In the genomic region with DNA sequence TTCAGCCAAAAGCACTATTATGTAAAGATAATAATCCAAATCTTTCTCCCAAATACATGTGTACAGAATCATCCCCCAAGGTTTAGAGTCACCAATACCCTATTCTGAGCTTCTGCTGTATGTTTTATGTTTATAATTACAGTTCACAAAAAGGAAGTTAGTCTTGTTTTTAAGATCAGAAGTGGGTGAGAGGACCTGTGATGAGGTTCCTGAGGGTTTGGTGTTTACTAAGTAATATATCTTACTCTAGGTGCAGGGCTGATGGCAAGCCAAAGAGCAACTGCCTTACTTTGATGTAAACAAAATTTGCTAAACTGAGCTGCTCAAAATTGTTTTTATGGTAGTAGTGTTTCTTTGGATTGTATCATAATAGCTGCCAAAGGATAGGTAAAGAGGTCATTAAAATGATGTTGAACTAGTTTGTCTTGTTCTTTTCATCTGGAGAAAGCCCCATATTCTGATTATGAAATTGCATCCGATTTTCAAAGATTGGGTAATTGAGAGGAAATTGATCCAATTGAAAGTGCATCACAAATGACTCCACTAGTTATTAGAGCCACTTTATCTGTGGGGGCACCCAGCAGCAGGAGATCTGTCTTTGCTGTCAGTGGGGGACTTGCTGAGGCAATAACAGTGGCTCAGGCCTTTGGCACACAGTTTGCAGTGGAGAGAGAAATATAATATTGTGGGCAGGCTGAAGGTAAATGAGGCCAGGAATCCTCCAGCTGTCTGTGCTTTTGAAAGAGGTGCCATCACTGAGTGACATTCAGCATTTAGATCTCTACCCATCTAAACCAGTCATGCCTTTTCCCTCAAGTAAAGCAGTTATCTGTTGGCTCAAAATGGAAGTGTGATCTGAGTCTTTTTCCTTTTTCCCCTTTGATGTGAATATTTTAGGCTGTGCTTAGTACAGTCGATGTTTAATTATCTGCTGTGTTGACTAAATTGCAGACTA, we compare ENCODE assay signal across 14 cellular contexts. TPM values are rescaled to one million over a fixed set of nuclear protein-coding genes. Genes with fewer than 3 reads are reported as not detected.
A peak's percentile ranks its signal among the peaks of the same experiment; 100 is the strongest.
DNase-seq lines count a peak whose midpoint lies in the region; ATAC-seq, FAIRE-seq and TF ChIP-seq lines count a peak whose summit lies in the region.
"Had no signal": no experiment of that assay in that cellular context is flagged by ENCODE, and none has a peak within 500 bp of the region (broad histone marks: within the 10 kb centered on the region; RNA-seq: fewer than 3 reads in every experiment).

No MANE protein-coding gene starts in this region.

- peak overlapping the region; percentile 4 for H3K4me2 ChIP-seq in keratinocyte (ENCODE audit: control insufficient read depth, extremely low read depth, insufficient read depth, low read depth, low read length)

- no peaks in the 10 kb centered on the region for H3K9me1 ChIP-seq in keratinocyte (ENCODE audit: control insufficient read depth, extremely low read depth, insufficient read depth, low read length)

- peaks cover 39% of the 10 kb centered on the region for H3K79me2 ChIP-seq in keratinocyte (ENCODE audit: control insufficient read depth, insufficient read depth, low read length)

- intact Hi-C loops in activated CD4-positive, alpha-beta T cell treated with anti-CD3 and anti-CD28 coated beads, Interleukin-2, amount 10 ng/mL, durations not matched to agents 24 days and 14 days (cut with micrococcal nuclease), result no loop called here
- intact Hi-C loops in Panc1 (cut with micrococcal nuclease; ENCODE audit: unreplicated experiment), result no loop called here

- H3K9me3 ChIP-seq in Panc1 (ENCODE audit: control insufficient read depth, insufficient read depth, low read depth, low read length) (no peaks in the 10 kb centered on the region), keratinocyte (ENCODE audit: control insufficient read depth, low read depth, low read length) (no peaks in the 10 kb centered on the region)

- no peaks in the 10 kb centered on the region for H3K27me3 Mint-ChIP-seq in activated CD4-positive, alpha-beta T cell treated with anti-CD3 and anti-CD28 coated beads, Interleukin-2, amount 10 ng/mL, durations not matched to agents 24 days and 14 days
- H3K27me3 Mint-ChIP-seq in IgD-negative memory B cell, result no peaks in the 10 kb centered on the region
- H3K27me3 Mint-ChIP-seq: activated B cell treated with CpG ODN at 0.5 μM for 24 hours; activated naive CD8-positive, alpha-beta T cell treated with anti-CD3 and anti-CD28 coated beads, Interleukin-2, amount 10 ng/mL, durations not matched to agents 7 days and 5 days had no signal

- no peaks in the 10 kb centered on the region for H3K27me3 ChIP-seq in Panc1 (ENCODE audit: control insufficient read depth, insufficient read depth, low read length)
- no peaks in the 10 kb centered on the region for H3K27me3 ChIP-seq in keratinocyte (ENCODE audit: control insufficient read depth, extremely low read depth, insufficient read depth, low read length)

- no peaks in the 10 kb centered on the region for H4K20me1 ChIP-seq in keratinocyte (ENCODE audit: control insufficient read depth, extremely low read depth, insufficient read depth, low read length)

- CTCF ChIA-PET in Panc1 (lab: Charles Lee), result no interaction called here

- H3K4me3 ChIP-seq in Panc1 (ENCODE audit: low read depth in 2 of 2, low read length in 2 of 2), result no peak overlapping the region
- no peak overlapping the region for H3K4me3 ChIP-seq in keratinocyte (ENCODE audit: control insufficient read depth in 2 of 3, extremely low read depth in 1 of 3, insufficient read depth in 2 of 3, low read depth in 1 of 3, low read length in 3 of 3)

- H3K9ac ChIP-seq in keratinocyte (ENCODE audit: control insufficient read depth, extremely low read depth, insufficient read depth, low read length), result no peak overlapping the region

- DNase-seq in activated CD4-positive, alpha-beta T cell treated with anti-CD3 and anti-CD28 coated beads, Interleukin-2, amount 10 ng/mL, durations not matched to agents 24 days and 14 days, result no peak
- no peak for DNase-seq in activated CD4-positive, alpha-beta T cell treated with anti-CD3 and anti-CD28 coated beads for 48 hours
- DNase-seq in Panc1 (ENCODE audit: low read depth, low spot score), result no peak
- no peak for DNase-seq in keratinocyte (ENCODE audit: low read depth, low spot score)
- no peak for DNase-seq in substantia nigra (lab: John Stamatoyannopoulos, UW)
- no peak for DNase-seq in NCI-H345 (lab: John Stamatoyannopoulos, UW)
- DNase-seq: ACHN; activated B cell treated with CpG ODN at 0.5 μM for 24 hours; activated naive CD8-positive, alpha-beta T cell treated with anti-CD3 and anti-CD28 coated beads, Interleukin-2, amount 10 ng/mL, durations not matched to agents 7 days and 5 days; nucleus accumbens; stimulated activated CD4-positive, alpha-beta T cell treated with anti-CD3 and anti-CD28 coated beads, Interleukin-15, amount 100 ng/mL, for 24 hours had no signal

- in situ Hi-C loops in Panc1 (cut with HindIII; ENCODE audit: low pct_unique_long_range_greater_than_20kb, low sequenced_read_pairs), result no loop called here

- peak overlapping the region; percentile 55 for H3K27ac Mint-ChIP-seq in activated CD4-positive, alpha-beta T cell treated with anti-CD3 and anti-CD28 coated beads, Interleukin-2, amount 10 ng/mL, durations not matched to agents 24 days and 14 days
- peak overlapping the region in 2 of 3 donors; percentile 17 to 23 for H3K27ac Mint-ChIP-seq in IgD-negative memory B cell
- H3K27ac Mint-ChIP-seq: activated B cell treated with CpG ODN at 0.5 μM for 24 hours; activated naive CD8-positive, alpha-beta T cell treated with anti-CD3 and anti-CD28 coated beads, Interleukin-2, amount 10 ng/mL, durations not matched to agents 7 days and 5 days had no signal

- peaks cover 47% of the 10 kb centered on the region for H3K36me3 Mint-ChIP-seq in activated CD4-positive, alpha-beta T cell treated with anti-CD3 and anti-CD28 coated beads, Interleukin-2, amount 10 ng/mL, durations not matched to agents 24 days and 14 days (ENCODE audit: low read depth)
- peaks cover 10% of the 10 kb centered on the region for H3K36me3 Mint-ChIP-seq in IgD-negative memory B cell

- ATAC-seq in Panc1, result no peak
- no peak for ATAC-seq in HG03159 (IDR thresholded peaks at IDR 0.05; ENCODE audit: unreplicated experiment)

- H3K4me3 Mint-ChIP-seq in activated CD4-positive, alpha-beta T cell treated with anti-CD3 and anti-CD28 coated beads, Interleukin-2, amount 10 ng/mL, durations not matched to agents 24 days and 14 days, result peak overlapping the region; percentile 8
- H3K4me3 Mint-ChIP-seq in IgD-negative memory B cell, result no peak overlapping the region
- H3K4me3 Mint-ChIP-seq: activated B cell treated with CpG ODN at 0.5 μM for 24 hours; activated naive CD8-positive, alpha-beta T cell treated with anti-CD3 and anti-CD28 coated beads, Interleukin-2, amount 10 ng/mL, durations not matched to agents 7 days and 5 days had no signal

- POLR2A ChIA-PET in Panc1 (lab: Charles Lee), result no interaction called here

- H3K4me1 ChIP-seq in Panc1 (ENCODE audit: control insufficient read depth, insufficient read depth, low read length) (no peaks in the 10 kb centered on the region), keratinocyte (ENCODE audit: control insufficient read depth, extremely low read depth, insufficient read depth, low read length) (peaks cover 40% of the 10 kb centered on the region)

- H2AFZ ChIP-seq in keratinocyte (ENCODE audit: control insufficient read depth, low read length), result no peak overlapping the region

- no peaks in the 10 kb centered on the region for H3K36me3 ChIP-seq in Panc1 (ENCODE audit: control insufficient read depth, insufficient read depth, low read length)
- peaks cover 17 to 24% of the 10 kb centered on the region in 2 experiments for H3K36me3 ChIP-seq in keratinocyte (ENCODE audit: control insufficient read depth in 2 of 2, extremely low read depth in 1 of 2, insufficient read depth in 2 of 2, low read length in 2 of 2)

- TF ChIP-seq CTCF in Panc1 (IDR thresholded peaks at IDR 0.05) (no peak), keratinocyte (optimal IDR thresholded peaks at IDR 0.05 in 1 of 3, IDR thresholded peaks at IDR 0.05 in 1 of 3, conservative IDR thresholded peaks at IDR 0.05 in 1 of 3; ENCODE audit: extremely low read depth in 1 of 3, insufficient read depth in 2 of 3, low read length in 3 of 3) (no peak)

- peaks cover 17% of the 10 kb centered on the region for H3K4me1 Mint-ChIP-seq in activated CD4-positive, alpha-beta T cell treated with anti-CD3 and anti-CD28 coated beads, Interleukin-2, amount 10 ng/mL, durations not matched to agents 24 days and 14 days
- H3K4me1 Mint-ChIP-seq in IgD-negative memory B cell, result peaks cover 0 to 19% (median 2%) of the 10 kb centered on the region in 3 donors
- H3K4me1 Mint-ChIP-seq: activated B cell treated with CpG ODN at 0.5 μM for 24 hours had no signal

- H3K9me3 Mint-ChIP-seq in activated CD4-positive, alpha-beta T cell treated with anti-CD3 and anti-CD28 coated beads, Interleukin-2, amount 10 ng/mL, durations not matched to agents 24 days and 14 days, result peaks cover 4% of the 10 kb centered on the region
- H3K9me3 Mint-ChIP-seq in IgD-negative memory B cell, result no peaks in the 10 kb centered on the region
- H3K9me3 Mint-ChIP-seq: activated B cell treated with CpG ODN at 0.5 μM for 24 hours had no signal

- BruUV-seq in Panc1 (replicated peaks; lab: Mats Ljungman, UMichigan), result TSS peak; percentile 24

- FAIRE-seq in keratinocyte (lab: Jason Lieb, UNC), result peak; percentile 9
- FAIRE-seq: urothelium cell line had no signal

- dilution Hi-C loops in keratinocyte (cut with MboI; ENCODE audit: extremely low pct_ligation_motif_present, low sequenced_read_pairs), result no loop called here

- H3K27ac ChIP-seq in Panc1 (ENCODE audit: low read length) (no peak overlapping the region), keratinocyte (ENCODE audit: control insufficient read depth, insufficient read depth, low read length) (peak overlapping the region; percentile 5), substantia nigra (ENCODE audit: low read depth, low read length, poor library complexity, severe bottlenecking) (no peak overlapping the region)

RNA-seq across cellular contexts. Expression of a gene that starts 14.1 kb away (rescaled TPM):
- 11.9 and 14.4 TPM in 2 replicates for total RNA-seq in activated CD4-positive, alpha-beta T cell treated with anti-CD3 and anti-CD28 coated beads, Interleukin-2, amount 10 ng/mL, durations not matched to agents 24 days and 14 days
- polyA plus RNA-seq in IgD-negative memory B cell (10.1 TPM), keratinocyte (21.3 to 23.8 TPM (median 23.2 TPM) in 3 replicates)
- 20.2 TPM for total RNA-seq in Panc1 (2021; ENCODE audit: unreplicated experiment)
- 7.4 TPM for polyA plus RNA-seq in Panc1 (2012; ENCODE audit: insufficient read length)
- 6.3 TPM for polyA plus RNA-seq in keratinocyte (2011; ENCODE audit: low read depth)
- 13.9 and 18.4 TPM in 2 replicates for polyA plus RNA-seq in keratinocyte (2011; cell fraction: cytosol; rRNA removed)
- 31.8 and 34.7 TPM in 2 replicates for polyA plus RNA-seq in keratinocyte (2011; cell fraction: nucleus; rRNA removed)
- polyA plus RNA-seq in keratinocyte (2012; ENCODE audit: low replicate concordance), result 7.6 and 18.5 TPM in 2 replicates
- polyA minus RNA-seq in keratinocyte, result 55.2 to 74.2 TPM (median 71.4 TPM) in 3 replicates
- 26.7 TPM for polyA minus RNA-seq in keratinocyte (2011; cell fraction: cytosol; rRNA and poly(A)+ RNA removed)
- 29.9 and 43.2 TPM in 2 replicates for polyA minus RNA-seq in keratinocyte (2011; cell fraction: nucleus; rRNA and poly(A)+ RNA removed)
